2 cellular contexts compared by ENCODE assay signal in genomic region chr16:55189975-55190636, GRCh38.
TF ChIP-seq lines count a peak whose summit lies in the region.

No MANE protein-coding gene starts in this region.

TF ChIP-seq in GM23338, 12 proteins besides CTCF, POLR2A, EP300 and RAD21 (continued from another document):
- TF ChIP-seq ZNF462 (CRISPR knock-in tag; IDR thresholded peaks at IDR 0.05): no peak
- no peak for TF ChIP-seq STAT1 (IDR thresholded peaks at IDR 0.05; ENCODE audit: unreplicated experiment)
- TF ChIP-seq REST (IDR thresholded peaks at IDR 0.05; ENCODE audit: unreplicated experiment): no peak
- no peak for TF ChIP-seq ZNF114 (CRISPR knock-in tag; IDR thresholded peaks at IDR 0.05)
- no peak for TF ChIP-seq JUNB (IDR thresholded peaks at IDR 0.05; ENCODE audit: unreplicated experiment)
- no peak for TF ChIP-seq CREB1 (CRISPR knock-in tag; IDR thresholded peaks at IDR 0.05; ENCODE audit: low read depth)
- TF ChIP-seq NANOG (IDR thresholded peaks at IDR 0.05; ENCODE audit: borderline replicate concordance): no peak
- TF ChIP-seq POLR2AphosphoS5 (IDR thresholded peaks at IDR 0.05; ENCODE audit: low read depth): no peak
- no peak for TF ChIP-seq ETS1 (IDR thresholded peaks at IDR 0.05)
TF ChIP-seq in GM23338: peak in this region for 0.

TF ChIP-seq in H1, 55 proteins besides CTCF, POLR2A, EP300 and RAD21 (continued from another document):
- TF ChIP-seq SUZ12 (IDR thresholded peaks at IDR 0.05; ENCODE audit: low read length) (no peak), CHD1 (IDR thresholded peaks at IDR 0.05; ENCODE audit: low read depth, low read length) (no peak), BRCA1 (IDR thresholded peaks at IDR 0.05; ENCODE audit: low read depth, low read length) (no peak), CEBPB (IDR thresholded peaks at IDR 0.05; ENCODE audit: low read depth, low read length) (no peak), PHF8 (conservative IDR thresholded peaks at IDR 0.05; ENCODE audit: low read depth, low read length) (no peak), HDAC2 (IDR thresholded peaks at IDR 0.05; ENCODE audit: borderline replicate concordance in 1 of 2, low read depth in 2 of 2, low read length in 2 of 2) (no peak), RXRA (IDR thresholded peaks at IDR 0.05; ENCODE audit: insufficient read depth, low read depth, low read length) (no peak), SP2 (IDR thresholded peaks at IDR 0.05; ENCODE audit: low read length) (no peak), JUND (IDR thresholded peaks at IDR 0.05; ENCODE audit: low read length) (no peak), POLR2AphosphoS5 (IDR thresholded peaks at IDR 0.05; ENCODE audit: low read depth, low read length) (no peak), CREB1 (IDR thresholded peaks at IDR 0.05) (no peak), TAF1 (IDR thresholded peaks at IDR 0.05; ENCODE audit: low read depth, low read length) (no peak), KDM5A (IDR thresholded peaks at IDR 0.05; ENCODE audit: low read length) (no peak), KDM1A (IDR thresholded peaks at IDR 0.05; ENCODE audit: borderline replicate concordance, low read length) (no peak), TEAD4 (IDR thresholded peaks at IDR 0.05; ENCODE audit: low read depth, low read length) (no peak), CHD2 (IDR thresholded peaks at IDR 0.05; ENCODE audit: low read length) (no peak), SP1 (IDR thresholded peaks at IDR 0.05; ENCODE audit: low read depth, low read length) (no peak), CHD7 (IDR thresholded peaks at IDR 0.05; ENCODE audit: insufficient replicate concordance, low read length) (no peak)
